In genomic region chr1:32494711-32495337, GRCh38 we compare ENCODE assay signal across 1 cellular context.
TF ChIP-seq lines count a peak whose summit lies in the region.

No MANE protein-coding gene starts in this region.

TF ChIP-seq in HepG2, 621 proteins besides CTCF, POLR2A, EP300 and RAD21:
- TF ChIP-seq CEBPB (IDR thresholded peaks at IDR 0.05; ENCODE audit: borderline replicate concordance, low read depth, low read length) (peak; percentile 46; the same call in 1 of the 2 replicates), HMG20B (CRISPR knock-in tag; conservative IDR thresholded peaks at IDR 0.05) (no peak), KDM2A (CRISPR knock-in tag; IDR thresholded peaks at IDR 0.05; ENCODE audit: borderline replicate concordance, low read depth) (no peak), CEBPG (CRISPR knock-in tag; IDR thresholded peaks at IDR 0.05) (peak; percentile 47; the same call in 1 of the 2 replicates), CHD2 (IDR thresholded peaks at IDR 0.05; ENCODE audit: low read depth, low read length) (no peak), ZNF550 (CRISPR knock-in tag; IDR thresholded peaks at IDR 0.05; ENCODE audit: borderline replicate concordance) (no peak)
- TF ChIP-seq, protein P1, sequence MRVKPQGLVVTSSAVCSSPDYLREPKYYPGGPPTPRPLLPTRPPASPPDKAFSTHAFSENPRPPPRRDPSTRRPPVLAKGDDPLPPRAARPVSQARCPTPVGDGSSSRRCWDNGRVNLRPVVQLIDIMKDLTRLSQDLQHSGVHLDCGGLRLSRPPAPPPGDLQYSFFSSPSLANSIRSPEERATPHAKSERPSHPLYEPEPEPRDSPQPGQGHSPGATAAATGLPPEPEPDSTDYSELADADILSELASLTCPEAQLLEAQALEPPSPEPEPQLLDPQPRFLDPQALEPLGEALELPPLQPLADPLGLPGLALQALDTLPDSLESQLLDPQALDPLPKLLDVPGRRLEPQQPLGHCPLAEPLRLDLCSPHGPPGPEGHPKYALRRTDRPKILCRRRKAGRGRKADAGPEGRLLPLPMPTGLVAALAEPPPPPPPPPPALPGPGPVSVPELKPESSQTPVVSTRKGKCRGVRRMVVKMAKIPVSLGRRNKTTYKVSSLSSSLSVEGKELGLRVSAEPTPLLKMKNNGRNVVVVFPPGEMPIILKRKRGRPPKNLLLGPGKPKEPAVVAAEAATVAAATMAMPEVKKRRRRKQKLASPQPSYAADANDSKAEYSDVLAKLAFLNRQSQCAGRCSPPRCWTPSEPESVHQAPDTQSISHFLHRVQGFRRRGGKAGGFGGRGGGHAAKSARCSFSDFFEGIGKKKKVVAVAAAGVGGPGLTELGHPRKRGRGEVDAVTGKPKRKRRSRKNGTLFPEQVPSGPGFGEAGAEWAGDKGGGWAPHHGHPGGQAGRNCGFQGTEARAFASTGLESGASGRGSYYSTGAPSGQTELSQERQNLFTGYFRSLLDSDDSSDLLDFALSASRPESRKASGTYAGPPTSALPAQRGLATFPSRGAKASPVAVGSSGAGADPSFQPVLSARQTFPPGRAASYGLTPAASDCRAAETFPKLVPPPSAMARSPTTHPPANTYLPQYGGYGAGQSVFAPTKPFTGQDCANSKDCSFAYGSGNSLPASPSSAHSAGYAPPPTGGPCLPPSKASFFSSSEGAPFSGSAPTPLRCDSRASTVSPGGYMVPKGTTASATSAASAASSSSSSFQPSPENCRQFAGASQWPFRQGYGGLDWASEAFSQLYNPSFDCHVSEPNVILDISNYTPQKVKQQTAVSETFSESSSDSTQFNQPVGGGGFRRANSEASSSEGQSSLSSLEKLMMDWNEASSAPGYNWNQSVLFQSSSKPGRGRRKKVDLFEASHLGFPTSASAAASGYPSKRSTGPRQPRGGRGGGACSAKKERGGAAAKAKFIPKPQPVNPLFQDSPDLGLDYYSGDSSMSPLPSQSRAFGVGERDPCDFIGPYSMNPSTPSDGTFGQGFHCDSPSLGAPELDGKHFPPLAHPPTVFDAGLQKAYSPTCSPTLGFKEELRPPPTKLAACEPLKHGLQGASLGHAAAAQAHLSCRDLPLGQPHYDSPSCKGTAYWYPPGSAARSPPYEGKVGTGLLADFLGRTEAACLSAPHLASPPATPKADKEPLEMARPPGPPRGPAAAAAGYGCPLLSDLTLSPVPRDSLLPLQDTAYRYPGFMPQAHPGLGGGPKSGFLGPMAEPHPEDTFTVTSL (CRISPR knock-in tag; IDR thresholded peaks at IDR 0.05; ENCODE audit: borderline replicate concordance) = no peak
- TF ChIP-seq, protein P2, sequence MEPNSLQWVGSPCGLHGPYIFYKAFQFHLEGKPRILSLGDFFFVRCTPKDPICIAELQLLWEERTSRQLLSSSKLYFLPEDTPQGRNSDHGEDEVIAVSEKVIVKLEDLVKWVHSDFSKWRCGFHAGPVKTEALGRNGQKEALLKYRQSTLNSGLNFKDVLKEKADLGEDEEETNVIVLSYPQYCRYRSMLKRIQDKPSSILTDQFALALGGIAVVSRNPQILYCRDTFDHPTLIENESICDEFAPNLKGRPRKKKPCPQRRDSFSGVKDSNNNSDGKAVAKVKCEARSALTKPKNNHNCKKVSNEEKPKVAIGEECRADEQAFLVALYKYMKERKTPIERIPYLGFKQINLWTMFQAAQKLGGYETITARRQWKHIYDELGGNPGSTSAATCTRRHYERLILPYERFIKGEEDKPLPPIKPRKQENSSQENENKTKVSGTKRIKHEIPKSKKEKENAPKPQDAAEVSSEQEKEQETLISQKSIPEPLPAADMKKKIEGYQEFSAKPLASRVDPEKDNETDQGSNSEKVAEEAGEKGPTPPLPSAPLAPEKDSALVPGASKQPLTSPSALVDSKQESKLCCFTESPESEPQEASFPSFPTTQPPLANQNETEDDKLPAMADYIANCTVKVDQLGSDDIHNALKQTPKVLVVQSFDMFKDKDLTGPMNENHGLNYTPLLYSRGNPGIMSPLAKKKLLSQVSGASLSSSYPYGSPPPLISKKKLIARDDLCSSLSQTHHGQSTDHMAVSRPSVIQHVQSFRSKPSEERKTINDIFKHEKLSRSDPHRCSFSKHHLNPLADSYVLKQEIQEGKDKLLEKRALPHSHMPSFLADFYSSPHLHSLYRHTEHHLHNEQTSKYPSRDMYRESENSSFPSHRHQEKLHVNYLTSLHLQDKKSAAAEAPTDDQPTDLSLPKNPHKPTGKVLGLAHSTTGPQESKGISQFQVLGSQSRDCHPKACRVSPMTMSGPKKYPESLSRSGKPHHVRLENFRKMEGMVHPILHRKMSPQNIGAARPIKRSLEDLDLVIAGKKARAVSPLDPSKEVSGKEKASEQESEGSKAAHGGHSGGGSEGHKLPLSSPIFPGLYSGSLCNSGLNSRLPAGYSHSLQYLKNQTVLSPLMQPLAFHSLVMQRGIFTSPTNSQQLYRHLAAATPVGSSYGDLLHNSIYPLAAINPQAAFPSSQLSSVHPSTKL (CRISPR knock-in tag; IDR thresholded peaks at IDR 0.05) = no peak
- TF ChIP-seq, protein P3, sequence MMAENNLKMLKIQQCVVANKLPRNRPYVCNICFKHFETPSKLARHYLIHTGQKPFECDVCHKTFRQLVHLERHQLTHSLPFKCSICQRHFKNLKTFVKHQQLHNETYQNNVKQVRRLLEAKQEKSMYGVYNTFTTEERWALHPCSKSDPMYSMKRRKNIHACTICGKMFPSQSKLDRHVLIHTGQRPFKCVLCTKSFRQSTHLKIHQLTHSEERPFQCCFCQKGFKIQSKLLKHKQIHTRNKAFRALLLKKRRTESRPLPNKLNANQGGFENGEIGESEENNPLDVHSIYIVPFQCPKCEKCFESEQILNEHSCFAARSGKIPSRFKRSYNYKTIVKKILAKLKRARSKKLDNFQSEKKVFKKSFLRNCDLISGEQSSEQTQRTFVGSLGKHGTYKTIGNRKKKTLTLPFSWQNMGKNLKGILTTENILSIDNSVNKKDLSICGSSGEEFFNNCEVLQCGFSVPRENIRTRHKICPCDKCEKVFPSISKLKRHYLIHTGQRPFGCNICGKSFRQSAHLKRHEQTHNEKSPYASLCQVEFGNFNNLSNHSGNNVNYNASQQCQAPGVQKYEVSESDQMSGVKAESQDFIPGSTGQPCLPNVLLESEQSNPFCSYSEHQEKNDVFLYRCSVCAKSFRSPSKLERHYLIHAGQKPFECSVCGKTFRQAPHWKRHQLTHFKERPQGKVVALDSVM (CRISPR knock-in tag; IDR thresholded peaks at IDR 0.05) = 0 out of 2 replicates have a peak, but pooled peaks have one; percentile 22
